In the genomic region with DNA sequence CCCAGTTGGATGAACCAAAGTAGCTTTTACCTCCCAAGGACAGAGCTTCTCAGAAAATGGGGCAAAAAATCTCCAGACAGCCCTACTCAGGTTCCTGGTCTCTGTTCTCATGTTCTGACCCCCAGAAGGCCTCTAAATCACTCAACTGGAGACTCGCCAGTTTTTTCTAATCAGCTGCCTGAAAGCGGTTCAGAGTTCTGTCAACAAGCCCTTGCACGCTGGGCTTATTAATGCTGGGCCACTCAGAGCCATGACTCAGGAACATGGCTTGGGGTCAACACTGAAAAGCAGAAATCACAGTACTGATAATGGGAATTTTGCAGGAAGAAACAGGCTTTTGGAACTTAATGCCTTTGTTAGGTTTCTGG, we compare ENCODE assay signal across 8 cellular contexts. TPM values are rescaled to one million over a fixed set of nuclear protein-coding genes. Genes with fewer than 3 reads are reported as not detected.
DNase-seq lines count a peak whose midpoint lies in the region; ATAC-seq and TF ChIP-seq lines count a peak whose summit lies in the region.

No MANE protein-coding gene starts in this region.

- no peak overlapping the region for H3K4me3 ChIP-seq in AG04449 (ENCODE audit: low read depth, low read length)
- no peak overlapping the region for H3K4me3 ChIP-seq in HUES6 (ENCODE audit: low read depth, low read length)
- H3K4me3 ChIP-seq in transverse colon, result no peak overlapping the region

- no peak overlapping the region for H3K9ac ChIP-seq in HUES6 (ENCODE audit: low read length)

- H3K36me3 ChIP-seq in HUES6 (ENCODE audit: control insufficient read depth, insufficient read depth, low read length) (peaks cover 10% of the 10 kb centered on the region; the same call in 1 of the 2 replicates), transverse colon (no peaks in the 10 kb centered on the region)

- CTCF ChIA-PET in AG04449 (lab: Yijun Ruan, JAX) (interaction anchor here (0.6 to 8.0 kb wide), 35 partner anchors 9 to 475 kb away, joined by 3 to 198 read pairs (median 5); no protein-coding TSS in a partner anchor), activated B cell treated with CpG ODN at 0.5 μM for 24 hours (lab: Charles Lee) (interaction anchor here (0.6 to 6.5 kb wide), 29 partner anchors 9 to 333 kb away, joined by 3 to 76 read pairs (median 4); a partner anchor contains a TSS), GM10248 (lab: Yijun Ruan, JAX) (interaction anchor here (0.7 to 6.6 kb wide), 41 partner anchors 9 to 488 kb away, joined by 3 to 97 read pairs (median 4); a partner anchor contains a TSS)

- 0 out of 2 replicates have a peak, but pooled peaks cover 3% of the 10 kb centered on the region for H3K4me1 ChIP-seq in HUES6 (ENCODE audit: control insufficient read depth, insufficient read depth, low read length)
- peaks cover 0 to 11% (median 4%) of the 10 kb centered on the region in 4 donors for H3K4me1 ChIP-seq in transverse colon

- TF ChIP-seq EP300 in transverse colon (IDR thresholded peaks at IDR 0.05; ENCODE audit: low read depth), result no peak

- H3K27ac Mint-ChIP-seq in activated B cell treated with CpG ODN at 0.5 μM for 24 hours, result no peak overlapping the region

- no peak for TF ChIP-seq CTCF in AG04449 (IDR thresholded peaks at IDR 0.05; ENCODE audit: insufficient read depth, low read length, missing control alignments)
- TF ChIP-seq CTCF in activated B cell treated with CpG ODN at 0.5 μM for 24 hours (IDR thresholded peaks at IDR 0.05), result no peak
- TF ChIP-seq CTCF in transverse colon (IDR thresholded peaks at IDR 0.05), result no peak
- no peak for TF ChIP-seq CTCF in GM10248 (IDR thresholded peaks at IDR 0.05; ENCODE audit: control extremely low read depth, extremely low read depth, low read depth, missing control alignments)

- H3K27ac ChIP-seq in HUES6 (ENCODE audit: low read depth, low read length), result peak overlapping the region; percentile 11; the same call in 1 of the 2 replicates
- H3K27ac ChIP-seq in transverse colon, result peak overlapping the region; percentile 3 to 60 (median 47)

- intact Hi-C loops in activated B cell treated with CpG ODN at 0.5 μM for 24 hours (cut with micrococcal nuclease), result loop anchor here (10.0 kb wide), 1 partner anchor 463 kb away; no protein-coding TSS in a partner anchor
- intact Hi-C loops in transverse colon (cut with DNase I; ENCODE audit: low total_unique reads), result loop anchor here (5.0 kb wide), 1 partner anchor 240 kb away; no protein-coding TSS in a partner anchor

- in situ Hi-C loops in transverse colon (cut with MboI; ENCODE audit: low pct_ligation_motif_present in 1 of 4, low pct_unique_long_range_greater_than_20kb in 1 of 4, low sequenced_read_pairs in 3 of 4), result loop anchor here (10.0 kb wide), 1 partner anchor 243 kb away; no protein-coding TSS in a partner anchor

- TF ChIP-seq POLR2A in transverse colon (IDR thresholded peaks at IDR 0.05), result no peak

- POLR2A ChIA-PET in AG04449 (lab: Yijun Ruan, JAX), result no interaction called here
- POLR2A ChIA-PET in activated B cell treated with CpG ODN at 0.5 μM for 24 hours (lab: Charles Lee), result interaction anchor here (0.6 to 1.4 kb wide), 3 partner anchors 30 to 243 kb away, joined by 3 read pairs; no protein-coding TSS in a partner anchor
- POLR2A ChIA-PET in GM10248 (lab: Yijun Ruan, JAX), result no interaction called here

- no peaks in the 10 kb centered on the region for H3K9me3 Mint-ChIP-seq in activated B cell treated with CpG ODN at 0.5 μM for 24 hours

- WGBS in transverse colon (ENCODE audit: low coverage in 1 of 2), 2 donors, result 48% methylated on average over 3 of the region's 3 CpGs; no CpG with 5 or more reads in 1 of the 2 donors

- peak; percentile 10 for ATAC-seq in activated B cell treated with CpG ODN at 0.5 μM for 24 hours (ENCODE audit: low read depth)

- H3K4me3 Mint-ChIP-seq in activated B cell treated with CpG ODN at 0.5 μM for 24 hours, result no peak overlapping the region

- peaks cover 4% of the 10 kb centered on the region for H3K4me1 Mint-ChIP-seq in activated B cell treated with CpG ODN at 0.5 μM for 24 hours

- H3K9me3 ChIP-seq in HUES6 (ENCODE audit: control insufficient read depth, insufficient read depth, low read depth, low read length) (no peaks in the 10 kb centered on the region), transverse colon (no peaks in the 10 kb centered on the region)

- no peaks in the 10 kb centered on the region for H3K27me3 ChIP-seq in HUES6 (ENCODE audit: control insufficient read depth, insufficient read depth, low read length)
- H3K27me3 ChIP-seq in transverse colon, result no peaks in the 10 kb centered on the region

- no peaks in the 10 kb centered on the region for H3K27me3 Mint-ChIP-seq in activated B cell treated with CpG ODN at 0.5 μM for 24 hours

- DNase-seq in AG04449 (ENCODE audit: low read depth, low spot score), result peak; percentile 29
- DNase-seq in activated B cell treated with CpG ODN at 0.5 μM for 24 hours, result no peak
- DNase-seq in kidney tubule cell (ENCODE audit: low spot score), result peak; percentile 68
- no peak for DNase-seq in transverse colon
- DNase-seq in GM10248 (ENCODE audit: extremely low spot score), result no peak
- DNase-seq in midbrain (lab: John Stamatoyannopoulos, UW), result no peak
- no peak for DNase-seq in cerebellar cortex (ENCODE audit: low spot score)

- peaks cover 20% of the 10 kb centered on the region for H3K36me3 Mint-ChIP-seq in activated B cell treated with CpG ODN at 0.5 μM for 24 hours (ENCODE audit: low read depth)

RNA-seq across cellular contexts. Expression of a gene that starts 15.3 kb away (rescaled TPM):
- 10.1 and 12.5 TPM in 2 replicates for total RNA-seq in activated B cell treated with CpG ODN at 0.5 μM for 24 hours
- 1 to 10 TPM in 3 of 4 donors, under 1 TPM in 1; 0.75 to 5.7 (median 4.0) TPM for total RNA-seq in transverse colon

Comparison
In these comparisons a context has a peak if more than half of its experiments do, and no peak if none do; other contexts are left out.
1. DNase-seq: peak in AG04449 (single experiment) and kidney tubule cell (single experiment); none in activated B cell treated with CpG ODN at 0.5 μM for 24 hours (single experiment), transverse colon (single experiment), GM10248 (single experiment), midbrain (single experiment) and cerebellar cortex (single experiment).